Comparison of ENCODE assay signal across 1 cellular context in the genomic region with DNA sequence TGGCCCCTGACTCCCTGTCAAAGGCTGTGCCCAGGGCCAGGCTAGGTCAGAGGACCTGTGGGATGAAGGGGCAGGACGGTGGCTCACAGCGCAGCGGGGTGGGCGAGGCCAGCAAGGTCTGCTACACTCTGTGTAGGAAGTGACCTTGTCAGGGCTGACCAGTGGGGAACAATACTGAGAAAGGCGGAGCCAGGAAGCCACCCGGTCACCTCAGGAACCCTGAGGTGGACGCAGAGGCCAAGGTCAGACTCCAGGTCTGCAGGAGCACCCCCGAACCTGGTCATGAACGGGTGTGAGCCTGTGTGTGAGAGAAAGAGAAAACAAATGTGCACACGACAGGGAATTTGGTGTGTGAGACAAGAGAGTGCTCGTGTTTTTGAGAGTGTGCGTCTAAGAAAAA.
A peak's percentile ranks its signal among the peaks of the same experiment; 100 is the strongest.
TF ChIP-seq lines count a peak whose summit lies in the region.

No MANE protein-coding gene starts in this region.

TF ChIP-seq in K562, 482 proteins besides CTCF, POLR2A, EP300 and RAD21 (continued from another document):
- TF ChIP-seq ESRRA (IDR thresholded peaks at IDR 0.05; ENCODE audit: borderline replicate concordance, low read depth), result peak; percentile 81
- TF ChIP-seq TAF9B (IDR thresholded peaks at IDR 0.05; ENCODE audit: partially characterized antibody), result no peak
- TF ChIP-seq RBFOX2 (IDR thresholded peaks at IDR 0.05; ENCODE audit: low read depth, low read length), result 0 out of 2 replicates have a peak, but pooled peaks have one; percentile 19
